8 cellular contexts compared by ENCODE assay signal in the genomic region with DNA sequence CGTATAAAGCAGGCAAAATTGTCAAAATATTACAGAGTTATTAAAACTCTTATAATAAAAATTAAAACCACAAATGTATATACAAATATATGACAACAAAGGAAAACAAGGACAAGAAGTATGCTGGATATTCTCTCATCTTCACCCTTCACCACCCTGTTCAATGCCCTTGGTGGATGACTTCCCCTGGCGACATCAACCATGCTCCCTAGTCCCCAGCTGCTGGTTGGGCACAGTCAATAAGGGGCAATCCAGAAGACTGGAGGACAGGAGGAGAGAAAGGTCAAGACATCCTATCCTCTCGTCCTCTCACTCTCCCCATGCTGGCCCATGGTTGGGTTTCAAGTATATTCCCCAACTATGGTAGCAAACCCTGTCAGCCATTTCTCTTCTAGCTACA.
"Had no signal": no experiment of that assay in that cellular context is flagged by ENCODE, and none has a peak within 500 bp of the region (broad histone marks: within the 10 kb centered on the region; RNA-seq: fewer than 3 reads in every experiment).

No MANE protein-coding gene starts in this region.

- H3K9ac ChIP-seq: KMS-11 had no signal

- H3K4me3 ChIP-seq: K562 had no signal

- H3K36me3 Mint-ChIP-seq: IgD-negative memory B cell had no signal

- ATAC-seq: K562 had no signal

- H3K27ac Mint-ChIP-seq: IgD-negative memory B cell had no signal

- DNase-seq: IMR-90, KBM-7, KG1 had no signal

- H3K4me3 Mint-ChIP-seq: IgD-negative memory B cell had no signal

- H3K9me3 Mint-ChIP-seq: IgD-negative memory B cell had no signal

- H3K27ac ChIP-seq: HL-60, KMS-11 had no signal

- H3K4me2 ChIP-seq: KMS-11 had no signal

- FAIRE-seq: HTR-8/SVneo, K562 had no signal
